1 cellular context compared by ENCODE assay signal in the genomic region with DNA sequence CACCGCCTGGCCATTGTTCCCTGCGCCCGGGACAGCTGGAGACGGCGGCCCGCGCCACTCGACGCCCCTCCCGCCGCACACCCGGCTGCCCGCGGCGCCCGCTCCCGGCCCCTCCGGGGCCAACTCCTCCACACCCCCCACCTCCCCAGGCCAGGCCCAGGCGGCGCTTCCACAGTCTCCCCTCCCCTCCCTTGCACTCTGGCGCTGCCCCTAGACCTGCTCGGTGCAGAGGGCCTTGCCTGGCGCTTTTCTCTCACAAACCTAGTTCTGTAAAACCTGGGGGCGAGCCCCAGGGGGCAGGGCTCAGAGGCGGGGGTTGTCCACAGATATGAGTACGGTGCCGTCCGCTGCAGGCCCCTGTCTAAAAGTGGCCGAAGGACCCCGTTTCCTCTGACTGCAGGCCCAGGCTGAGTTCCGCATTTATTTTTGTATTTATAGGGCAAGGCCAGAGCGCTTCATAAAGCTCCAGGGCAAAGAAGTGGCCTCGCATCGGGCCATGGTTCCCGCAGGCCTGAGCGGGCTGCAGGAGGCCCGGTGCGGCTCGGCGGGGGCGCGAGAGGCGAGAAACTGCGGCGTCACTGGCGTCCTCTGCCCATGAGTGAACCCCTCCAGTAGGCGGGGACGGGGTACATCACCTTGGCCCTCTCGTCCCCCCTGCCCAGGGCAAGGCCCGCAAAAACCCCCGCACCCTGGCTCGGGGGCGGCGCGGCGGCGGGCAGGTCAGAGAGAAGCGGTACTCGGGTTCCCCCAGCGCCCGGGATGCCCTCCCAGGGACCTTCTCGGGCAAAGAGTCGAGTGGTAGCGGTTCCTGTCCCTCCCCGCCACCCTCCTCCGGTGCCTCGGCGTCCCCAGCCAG.
TF ChIP-seq lines count a peak whose summit lies in the region.

No MANE protein-coding gene starts in this region.

TF ChIP-seq in WTC11, 78 proteins besides CTCF, POLR2A, EP300 and RAD21 (continued from another document):
- TF ChIP-seq, protein P1, sequence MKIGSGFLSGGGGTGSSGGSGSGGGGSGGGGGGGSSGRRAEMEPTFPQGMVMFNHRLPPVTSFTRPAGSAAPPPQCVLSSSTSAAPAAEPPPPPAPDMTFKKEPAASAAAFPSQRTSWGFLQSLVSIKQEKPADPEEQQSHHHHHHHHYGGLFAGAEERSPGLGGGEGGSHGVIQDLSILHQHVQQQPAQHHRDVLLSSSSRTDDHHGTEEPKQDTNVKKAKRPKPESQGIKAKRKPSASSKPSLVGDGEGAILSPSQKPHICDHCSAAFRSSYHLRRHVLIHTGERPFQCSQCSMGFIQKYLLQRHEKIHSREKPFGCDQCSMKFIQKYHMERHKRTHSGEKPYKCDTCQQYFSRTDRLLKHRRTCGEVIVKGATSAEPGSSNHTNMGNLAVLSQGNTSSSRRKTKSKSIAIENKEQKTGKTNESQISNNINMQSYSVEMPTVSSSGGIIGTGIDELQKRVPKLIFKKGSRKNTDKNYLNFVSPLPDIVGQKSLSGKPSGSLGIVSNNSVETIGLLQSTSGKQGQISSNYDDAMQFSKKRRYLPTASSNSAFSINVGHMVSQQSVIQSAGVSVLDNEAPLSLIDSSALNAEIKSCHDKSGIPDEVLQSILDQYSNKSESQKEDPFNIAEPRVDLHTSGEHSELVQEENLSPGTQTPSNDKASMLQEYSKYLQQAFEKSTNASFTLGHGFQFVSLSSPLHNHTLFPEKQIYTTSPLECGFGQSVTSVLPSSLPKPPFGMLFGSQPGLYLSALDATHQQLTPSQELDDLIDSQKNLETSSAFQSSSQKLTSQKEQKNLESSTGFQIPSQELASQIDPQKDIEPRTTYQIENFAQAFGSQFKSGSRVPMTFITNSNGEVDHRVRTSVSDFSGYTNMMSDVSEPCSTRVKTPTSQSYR (CRISPR knock-in tag; IDR thresholded peaks at IDR 0.05), result no peak
- TF ChIP-seq FOXP1 (CRISPR knock-in tag; IDR thresholded peaks at IDR 0.05; ENCODE audit: borderline replicate concordance), result no peak
